ENCODE assay signal across 1 cellular context in genomic region chr9:74025402-74025894, GRCh38.
TF ChIP-seq lines count a peak whose summit lies in the region.

No MANE protein-coding gene starts in this region.

TF ChIP-seq in HepG2, 621 proteins besides CTCF, POLR2A, EP300 and RAD21 (continued from another document and continues in another):
- TF ChIP-seq TBL1XR1 (IDR thresholded peaks at IDR 0.05; ENCODE audit: borderline replicate concordance, low read length, partially characterized antibody) (peak; percentile 80), MATR3 (CRISPR knock-in tag; IDR thresholded peaks at IDR 0.05) (no peak), ZNF557 (CRISPR knock-in tag; IDR thresholded peaks at IDR 0.05) (no peak), SIX1 (CRISPR knock-in tag; IDR thresholded peaks at IDR 0.05; ENCODE audit: borderline replicate concordance) (peak; percentile 57; the same call in 1 of the 2 replicates), TERF1 (CRISPR knock-in tag; IDR thresholded peaks at IDR 0.05) (no peak), HMG20A (CRISPR knock-in tag; IDR thresholded peaks at IDR 0.05; ENCODE audit: borderline replicate concordance) (peak; percentile 78), GABPA (IDR thresholded peaks at IDR 0.05; ENCODE audit: low read depth, low read length) (no peak), GABPA (CRISPR knock-in tag; IDR thresholded peaks at IDR 0.05; ENCODE audit: low read depth) (no peak), ATF7-NPFF (CRISPR knock-in tag; IDR thresholded peaks at IDR 0.05; ENCODE audit: low read depth) (no peak), CERS6 (CRISPR knock-in tag; IDR thresholded peaks at IDR 0.05) (no peak), PRDM15 (CRISPR knock-in tag; IDR thresholded peaks at IDR 0.05) (no peak), ZZZ3 (CRISPR knock-in tag; IDR thresholded peaks at IDR 0.05; ENCODE audit: borderline replicate concordance) (no peak), ZNF564 (CRISPR knock-in tag; IDR thresholded peaks at IDR 0.05) (no peak), ZSCAN25 (CRISPR knock-in tag; IDR thresholded peaks at IDR 0.05) (no peak), ARID5B (CRISPR knock-in tag; IDR thresholded peaks at IDR 0.05) (peak; percentile 99), ZNF782 (CRISPR knock-in tag; IDR thresholded peaks at IDR 0.05; ENCODE audit: borderline replicate concordance) (no peak), MBD4 (IDR thresholded peaks at IDR 0.05; ENCODE audit: borderline replicate concordance, low read length) (peak; percentile 93), MED1 (CRISPR knock-in tag; IDR thresholded peaks at IDR 0.05) (peak; percentile 55), SALL2 (CRISPR knock-in tag; IDR thresholded peaks at IDR 0.05) (no peak), ATF6 (CRISPR knock-in tag; conservative IDR thresholded peaks at IDR 0.05) (no peak), NAIF1 (CRISPR knock-in tag; IDR thresholded peaks at IDR 0.05; ENCODE audit: borderline replicate concordance) (no peak), STAT6 (CRISPR knock-in tag; IDR thresholded peaks at IDR 0.05; ENCODE audit: borderline replicate concordance) (0 out of 2 replicates have a peak, but pooled peaks have one; percentile 72), GABPB1 (CRISPR knock-in tag; IDR thresholded peaks at IDR 0.05) (no peak), ZNF691 (CRISPR knock-in tag; IDR thresholded peaks at IDR 0.05; ENCODE audit: borderline replicate concordance, low read depth) (no peak), HOXA7 (CRISPR knock-in tag; IDR thresholded peaks at IDR 0.05) (no peak), ZNF646 (CRISPR knock-in tag; IDR thresholded peaks at IDR 0.05) (no peak), YEATS4 (CRISPR knock-in tag; IDR thresholded peaks at IDR 0.05; ENCODE audit: borderline replicate concordance) (no peak), NFE2 (CRISPR knock-in tag; IDR thresholded peaks at IDR 0.05) (no peak), ZNF263 (CRISPR knock-in tag; IDR thresholded peaks at IDR 0.05) (no peak), FOXA3 (CRISPR knock-in tag; IDR thresholded peaks at IDR 0.05) (peak; percentile 91), ZBTB7B (CRISPR knock-in tag; IDR thresholded peaks at IDR 0.05) (no peak), PHF5A (CRISPR knock-in tag; IDR thresholded peaks at IDR 0.05; ENCODE audit: low read depth, unreplicated experiment) (no peak), PAWR (CRISPR knock-in tag; IDR thresholded peaks at IDR 0.05; ENCODE audit: borderline replicate concordance) (no peak), ZSCAN31 (CRISPR knock-in tag; IDR thresholded peaks at IDR 0.05; ENCODE audit: low read depth) (no peak), SAFB2 (CRISPR knock-in tag; IDR thresholded peaks at IDR 0.05; ENCODE audit: borderline replicate concordance, low read depth) (no peak), KAT8 (CRISPR knock-in tag; IDR thresholded peaks at IDR 0.05) (peak; percentile 70), PHF21A (CRISPR knock-in tag; IDR thresholded peaks at IDR 0.05) (0 out of 2 replicates have a peak, but pooled peaks have one; percentile 42), ZNF720 (CRISPR knock-in tag; IDR thresholded peaks at IDR 0.05) (no peak), SMYD3 (CRISPR knock-in tag; IDR thresholded peaks at IDR 0.05) (peak; percentile 71; the same call in 1 of the 2 replicates)
